In genomic region chr15:66098019-66098363, GRCh38 we compare ENCODE assay signal across 1 cellular context.
TF ChIP-seq lines count a peak whose summit lies in the region.

No MANE protein-coding gene starts in this region.

TF ChIP-seq in IMR-90, 13 proteins besides CTCF, POLR2A, EP300 and RAD21:
- TF ChIP-seq FOS (IDR thresholded peaks at IDR 0.05; ENCODE audit: low read depth, low read length) (no peak), MAZ (IDR thresholded peaks at IDR 0.05; ENCODE audit: borderline replicate concordance, low read depth, low read length) (no peak), RFX5 (IDR thresholded peaks at IDR 0.05; ENCODE audit: low read depth, low read length) (no peak), CEBPB (IDR thresholded peaks at IDR 0.05; ENCODE audit: low read depth, low read length) (no peak), BHLHE40 (IDR thresholded peaks at IDR 0.05; ENCODE audit: low read depth, low read length) (no peak), RCOR1 (IDR thresholded peaks at IDR 0.05; ENCODE audit: insufficient replicate concordance, low read length) (no peak), SMC3 (IDR thresholded peaks at IDR 0.05; ENCODE audit: low read depth, low read length) (no peak), CHD1 (IDR thresholded peaks at IDR 0.05; ENCODE audit: low read depth, low read length) (no peak), USF2 (IDR thresholded peaks at IDR 0.05; ENCODE audit: low read depth, low read length) (no peak), ELK1 (IDR thresholded peaks at IDR 0.05; ENCODE audit: borderline replicate concordance, low read depth, low read length) (no peak), MAFK (IDR thresholded peaks at IDR 0.05; ENCODE audit: low read depth, low read length) (no peak), MXI1 (IDR thresholded peaks at IDR 0.05; ENCODE audit: borderline replicate concordance, low read depth, low read length) (no peak), NFE2L2 (IDR thresholded peaks at IDR 0.05; ENCODE audit: low read depth, low read length) (no peak)
TF ChIP-seq in IMR-90: peak in this region for 0.
